In the genomic region with DNA sequence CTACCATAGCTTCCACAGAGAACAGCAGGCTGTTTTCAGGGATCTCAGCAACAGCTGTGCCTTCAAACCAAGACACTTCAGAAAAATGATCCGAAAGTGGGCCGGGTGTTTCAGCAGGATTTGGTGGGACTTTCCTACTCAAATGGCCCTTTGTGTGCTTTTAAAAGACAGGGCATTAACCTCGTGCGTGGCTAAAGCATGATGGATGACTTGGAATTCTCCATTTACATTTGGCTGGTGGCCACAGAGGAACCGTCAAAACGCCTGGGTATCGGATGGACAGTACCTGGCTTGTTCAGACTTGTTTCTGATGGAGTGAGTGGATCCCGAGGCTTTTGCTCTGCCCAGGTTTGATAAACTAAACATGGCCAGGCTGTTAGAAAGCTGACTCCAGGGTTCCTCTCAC, we compare ENCODE assay signal across 12 cellular contexts. TPM values are rescaled to one million over a fixed set of nuclear protein-coding genes. Genes with fewer than 3 reads are reported as not detected.
DNase-seq lines count a peak whose midpoint lies in the region; ATAC-seq, FAIRE-seq and TF ChIP-seq lines count a peak whose summit lies in the region.
"Had no signal": no experiment of that assay in that cellular context is flagged by ENCODE, and none has a peak within 500 bp of the region (broad histone marks: within the 10 kb centered on the region; RNA-seq: fewer than 3 reads in every experiment).

No MANE protein-coding gene starts in this region.

- DNase-seq in NCI-H82 (lab: John Stamatoyannopoulos, UW) (peak; percentile 8), NCI-H82 treated with DMSO at 0.1 percent for 48 hours (lab: John Stamatoyannopoulos, UW; ENCODE audit: unreplicated experiment) (no peak), NCI-H524 (lab: John Stamatoyannopoulos, UW) (peak; percentile 70 to 90), H1 (ENCODE audit: low read depth in 1 of 2, low spot score in 2 of 2) (no peak), smooth muscle cell (lab: John Stamatoyannopoulos, UW; ENCODE audit: unreplicated experiment) (no peak), SIG-M5 treated with dmso at 0.1 percent for 504 hours (lab: John Stamatoyannopoulos, UW; ENCODE audit: unreplicated experiment) (no peak)
- DNase-seq in T-helper 2 cell treated with Interferon-gamma antibody and Interleukin-4, amounts not matched to agents 5 μg/mL and 100 μg/mL, for 36 hours (ENCODE audit: low spot score): no peak
- DNase-seq: activated effector memory CD4-positive, alpha-beta T cell treated with anti-CD3 and anti-CD28 coated beads, Interleukin-2, amount 50 U/mL, for 16 hours; cerebellar nuclear complex had no signal

- H2BK15ac ChIP-seq in H1 (ENCODE audit: low read length): no peak overlapping the region

- no peaks in the 10 kb centered on the region for H3K23me2 ChIP-seq in H1 (ENCODE audit: low read depth, low read length)

- H3K56ac ChIP-seq in H1 (replicated peaks; ENCODE audit: insufficient read length, low read depth, low read length): no peak overlapping the region

- H2BK12ac ChIP-seq in H1 (ENCODE audit: low read depth, low read length): no peak overlapping the region

- no peak overlapping the region for H3K18ac ChIP-seq in H1 (ENCODE audit: extremely low read depth, low read length)

- no peak overlapping the region for H4K91ac ChIP-seq in H1 (replicated peaks; ENCODE audit: insufficient read length, low read length)

- H3K9me3 ChIP-seq in H1 (ENCODE audit: insufficient read depth in 2 of 2, low read depth in 1 of 2, low read length in 1 of 2) (no peaks in the 10 kb centered on the region), smooth muscle cell (replicated peaks; ENCODE audit: low read depth) (no peaks in the 10 kb centered on the region)

- H3K4ac ChIP-seq in H1 (replicated peaks; ENCODE audit: insufficient read length, low read depth, low read length): no peak overlapping the region

- no peak overlapping the region for H3K27ac ChIP-seq in H1 (ENCODE audit: low read depth, low read length)
- peak overlapping the region; percentile 28 for H3K27ac ChIP-seq in smooth muscle cell (ENCODE audit: low read depth)

- H3K4me3 ChIP-seq in H1 (ENCODE audit: extremely low read depth in 1 of 4, insufficient read depth in 2 of 4, low read depth in 3 of 4, low read length in 4 of 4) (no peak overlapping the region), smooth muscle cell (no peak overlapping the region)

- FAIRE-seq in H1 (lab: Jason Lieb, UNC): no peak
- FAIRE-seq: islet of Langerhans had no signal

- no peak for TF ChIP-seq CTCF in H1 (IDR thresholded peaks at IDR 0.05; ENCODE audit: control extremely low read depth in 1 of 3, insufficient read depth in 1 of 3, low read depth in 1 of 3, low read length in 3 of 3)
- TF ChIP-seq CTCF in smooth muscle cell (IDR thresholded peaks at IDR 0.05; ENCODE audit: borderline replicate concordance, insufficient read depth, poor library complexity, severe bottlenecking): no peak

- POLR2A ChIA-PET in H1 (lab: Charles Lee; ENCODE audit: partially characterized antibody): no interaction called here

- H3K14ac ChIP-seq in H1 (ENCODE audit: insufficient read length): no peak overlapping the region

- no peaks in the 10 kb centered on the region for H3K27me3 Mint-ChIP-seq in T-helper 2 cell treated with Interferon-gamma antibody and Interleukin-4, amounts not matched to agents 5 μg/mL and 100 μg/mL, for 36 hours (ENCODE audit: low read depth)

- H3K36me3 ChIP-seq in H1 (ENCODE audit: control insufficient read depth in 2 of 4, insufficient read depth in 4 of 4, low read length in 3 of 4) (no peaks in the 10 kb centered on the region), smooth muscle cell (ENCODE audit: low read depth) (no peaks in the 10 kb centered on the region)

- H3F3A ChIP-seq in smooth muscle cell (ENCODE audit: low read depth): no peaks in the 10 kb centered on the region

- H4K20me1 ChIP-seq in H1 (replicated peaks in 1 of 2; ENCODE audit: control insufficient read depth in 1 of 2, insufficient read depth in 2 of 2, low read length in 2 of 2): no peaks in the 10 kb centered on the region
- no peaks in the 10 kb centered on the region for H4K20me1 ChIP-seq in smooth muscle cell (ENCODE audit: low read depth)

- TF ChIP-seq EP300 in H1 (IDR thresholded peaks at IDR 0.05; ENCODE audit: borderline replicate concordance in 1 of 2, low read depth in 2 of 2, low read length in 2 of 2): no peak

- H3K4me1 Mint-ChIP-seq in T-helper 2 cell treated with Interferon-gamma antibody and Interleukin-4, amounts not matched to agents 5 μg/mL and 100 μg/mL, for 36 hours (ENCODE audit: low read depth): peaks cover 53% of the 10 kb centered on the region

- H3K23ac ChIP-seq in H1 (ENCODE audit: insufficient read length): no peak overlapping the region

- no peak for TF ChIP-seq POLR2A in H1 (IDR thresholded peaks at IDR 0.05; ENCODE audit: control extremely low read depth in 1 of 2, low read depth in 2 of 2, low read length in 2 of 2)

- H3K79me1 ChIP-seq in H1 (ENCODE audit: low read depth, low read length): no peaks in the 10 kb centered on the region

- H2BK20ac ChIP-seq in H1 (ENCODE audit: low read length): no peak overlapping the region

- H2AFZ ChIP-seq in H1 (ENCODE audit: low read length): peak overlapping the region; percentile 5
- peak overlapping the region; percentile 47 for H2AFZ ChIP-seq in smooth muscle cell (ENCODE audit: low read depth)

- H3K4me3 Mint-ChIP-seq in T-helper 2 cell treated with Interferon-gamma antibody and Interleukin-4, amounts not matched to agents 5 μg/mL and 100 μg/mL, for 36 hours: no peak overlapping the region

- TF ChIP-seq RAD21 in H1 (IDR thresholded peaks at IDR 0.05 in 1 of 2, conservative IDR thresholded peaks at IDR 0.05 in 1 of 2; ENCODE audit: low read depth in 2 of 2, low read length in 2 of 2): no peak

- no peak overlapping the region for H4K5ac ChIP-seq in H1 (ENCODE audit: insufficient read length, low read depth, low read length)

- no peak overlapping the region for H4K8ac ChIP-seq in H1 (ENCODE audit: extremely low read depth, insufficient read depth, low read length)

- H3K36me3 Mint-ChIP-seq in T-helper 2 cell treated with Interferon-gamma antibody and Interleukin-4, amounts not matched to agents 5 μg/mL and 100 μg/mL, for 36 hours (ENCODE audit: low read depth): peaks cover 10% of the 10 kb centered on the region

- H2AK5ac ChIP-seq in H1 (ENCODE audit: low read depth, low read length): no peak overlapping the region

- H3K9me3 Mint-ChIP-seq in T-helper 2 cell treated with Interferon-gamma antibody and Interleukin-4, amounts not matched to agents 5 μg/mL and 100 μg/mL, for 36 hours: no peaks in the 10 kb centered on the region

- ATAC-seq in HG03439 (IDR thresholded peaks at IDR 0.05; ENCODE audit: unreplicated experiment): no peak
- ATAC-seq: Right ventricle myocardium inferior had no signal

- H3K27me3 ChIP-seq in H1 (replicated peaks in 1 of 4; ENCODE audit: control insufficient read depth in 3 of 4, extremely low read depth in 1 of 4, insufficient read depth in 3 of 4, low read length in 3 of 4) (no peaks in the 10 kb centered on the region), smooth muscle cell (ENCODE audit: low read depth) (no peaks in the 10 kb centered on the region)

- no peak overlapping the region for H2BK120ac ChIP-seq in H1 (replicated peaks; ENCODE audit: low read depth, low read length)

- CTCF ChIA-PET in H1 (lab: Charles Lee; ENCODE audit: partially characterized antibody): interaction anchor here (0.7 to 1.2 kb wide), 3 partner anchors 15 to 464 kb away, joined by 3 to 4 read pairs (median 3); no protein-coding TSS in a partner anchor

- no peak overlapping the region for H3K4me2 ChIP-seq in H1 (ENCODE audit: insufficient read depth in 1 of 2, low read depth in 2 of 2, low read length in 2 of 2)
- H3K4me2 ChIP-seq in smooth muscle cell: no peak overlapping the region

- H3K9ac ChIP-seq in H1 (replicated peaks in 1 of 4; ENCODE audit: extremely low read depth in 1 of 4, low read depth in 3 of 4, low read length in 3 of 4) (no peak overlapping the region), smooth muscle cell (ENCODE audit: low read depth) (no peak overlapping the region)

- 94% methylated on average over 8 of the region's 8 CpGs; no CpG with 5 or more reads in 1 of the 2 experiments for WGBS in H1 (ENCODE audit: extremely low coverage in 1 of 2, insufficient coverage in 1 of 2, insufficient read length in 1 of 2, insufficient replicate concordance in 2 of 2, low coverage in 1 of 2, low lambda C conversion rate in 2 of 2, missing lambda C conversion rate in 1 of 2), 2 experiments
- WGBS in smooth muscle cell (ENCODE audit: low lambda C conversion rate): 53% methylated on average over 8 of the region's 8 CpGs

- H3K27ac Mint-ChIP-seq in T-helper 2 cell treated with Interferon-gamma antibody and Interleukin-4, amounts not matched to agents 5 μg/mL and 100 μg/mL, for 36 hours: no peak overlapping the region

- H3K79me2 ChIP-seq in H1 (ENCODE audit: control insufficient read depth in 1 of 2, insufficient read depth in 2 of 2, low read length in 2 of 2): no peaks in the 10 kb centered on the region
- H3K79me2 ChIP-seq in smooth muscle cell (ENCODE audit: low read depth): no peaks in the 10 kb centered on the region

- no peaks in the 10 kb centered on the region for H3K4me1 ChIP-seq in H1 (replicated peaks in 1 of 4; ENCODE audit: control insufficient read depth in 3 of 4, insufficient read depth in 4 of 4, low read length in 3 of 4)
- no peaks in the 10 kb centered on the region for H3K4me1 ChIP-seq in smooth muscle cell (ENCODE audit: low read depth)

- no peak overlapping the region for H2BK5ac ChIP-seq in H1 (ENCODE audit: low read depth, low read length)

RNA-seq across cellular contexts. Expression of a gene that starts 36.5 kb away (rescaled TPM):
- 21.4 and 22.7 TPM in 2 replicates for total RNA-seq in H1 (2021; fragmentation: NEBNext Ultra II Directional; extraction: Animal tissue kit (Norgen Biotek cat#: 25700))
- polyA plus RNA-seq in H1 (2011; rRNA removed) (6.5 and 7.3 TPM in 2 replicates), smooth muscle cell (62.2 and 62.6 TPM in 2 replicates)
- polyA plus RNA-seq in H1 (2011; cell fraction: cytosol; rRNA removed): 6.6 TPM
- polyA plus RNA-seq in H1 (2011; cell fraction: nucleus; rRNA removed): 10.7 TPM
- polyA plus RNA-seq in H1 (2012, experiment 1 of 2): 9.5 to 11.2 TPM (median 10.2 TPM) in 4 replicates
- polyA plus RNA-seq in H1 (2012, experiment 2 of 2): 8.5 TPM
- polyA plus RNA-seq in H1 (2013, experiment 1 of 2): 21.0 TPM
- 27.5 TPM for polyA plus RNA-seq in H1 (2013, experiment 2 of 2)
- 16.3 and 19.4 TPM in 2 replicates for polyA minus RNA-seq in H1 (2011; rRNA and poly(A)+ RNA removed)
- 12.1 TPM for polyA minus RNA-seq in H1 (2011; cell fraction: cytosol; rRNA and poly(A)+ RNA removed)
- polyA minus RNA-seq in H1 (2011; cell fraction: nucleus; rRNA and poly(A)+ RNA removed): 9.7 TPM
- total RNA-seq in smooth muscle cell: 112 and 117 TPM in 2 replicates

RNA-seq across cellular contexts. Expression of a gene that starts 40.2 kb away (rescaled TPM):
- not detected in 2 replicates for total RNA-seq in H1 (2021; fragmentation: NEBNext Ultra II Directional; extraction: Animal tissue kit (Norgen Biotek cat#: 25700))
- polyA plus RNA-seq in H1 (2011; rRNA removed) (0.24 and 0.35 TPM in 2 replicates), smooth muscle cell (0.38 TPM in 1 of 2 replicates, not detected in the other)
- polyA plus RNA-seq in H1 (2011; cell fraction: cytosol; rRNA removed): 0.14 TPM
- 0.17 TPM for polyA plus RNA-seq in H1 (2011; cell fraction: nucleus; rRNA removed)
- polyA plus RNA-seq in H1 (2012, experiment 1 of 2): 0.19 to 0.21 TPM (median 0.21 TPM) in 4 replicates
- polyA plus RNA-seq in H1 (2012, experiment 2 of 2): 0.10 TPM
- polyA plus RNA-seq in H1 (2013, experiment 1 of 2): 0.26 TPM
- 0.15 TPM for polyA plus RNA-seq in H1 (2013, experiment 2 of 2)
- 0.07 and 0.25 TPM in 2 replicates for polyA minus RNA-seq in H1 (2011; rRNA and poly(A)+ RNA removed)
- polyA minus RNA-seq in H1 (2011; cell fraction: cytosol; rRNA and poly(A)+ RNA removed): not detected
- not detected for polyA minus RNA-seq in H1 (2011; cell fraction: nucleus; rRNA and poly(A)+ RNA removed)
- 1.5 TPM in 1 of 2 replicates, not detected in the other for total RNA-seq in smooth muscle cell

RNA-seq across cellular contexts. Expression of a gene that starts 59.3 kb away (rescaled TPM):
- not detected in 2 replicates for total RNA-seq in H1 (2021; fragmentation: NEBNext Ultra II Directional; extraction: Animal tissue kit (Norgen Biotek cat#: 25700))
- not detected in 2 replicates for polyA plus RNA-seq in H1 (2011; rRNA removed)
- not detected for polyA plus RNA-seq in H1 (2011; cell fraction: cytosol; rRNA removed)
- polyA plus RNA-seq in H1 (2011; cell fraction: nucleus; rRNA removed): not detected
- not detected in 4 replicates for polyA plus RNA-seq in H1 (2012, experiment 1 of 2)
- polyA plus RNA-seq in H1 (2012, experiment 2 of 2): not detected
- not detected for polyA plus RNA-seq in H1 (2013, experiment 1 of 2)
- not detected for polyA plus RNA-seq in H1 (2013, experiment 2 of 2)
- polyA minus RNA-seq in H1 (2011; rRNA and poly(A)+ RNA removed): not detected in 2 replicates
- not detected for polyA minus RNA-seq in H1 (2011; cell fraction: cytosol; rRNA and poly(A)+ RNA removed)
- polyA minus RNA-seq in H1 (2011; cell fraction: nucleus; rRNA and poly(A)+ RNA removed): not detected
- not detected in 2 replicates for total RNA-seq in smooth muscle cell
- not detected in 2 replicates for polyA plus RNA-seq in smooth muscle cell
- total RNA-seq: Right ventricle myocardium inferior had no signal

Comparison
In these comparisons a context has a peak if more than half of its experiments do, and no peak if none do; other contexts are left out.
1. DNase-seq: peak in NCI-H82 (single experiment) and NCI-H524 (2 of 2); none in NCI-H82 treated with DMSO at 0.1 percent for 48 hours (single experiment), H1 (0 of 2), smooth muscle cell (single experiment), T-helper 2 cell treated with Interferon-gamma antibody and Interleukin-4, amounts not matched to agents 5 μg/mL and 100 μg/mL, for 36 hours (single experiment) and SIG-M5 treated with dmso at 0.1 percent for 504 hours (single experiment).